8 cellular contexts compared by ENCODE assay signal in genomic region chr7:4774804-4775280, GRCh38. TPM values are rescaled to one million over a fixed set of nuclear protein-coding genes. Genes with fewer than 3 reads are reported as not detected.
DNase-seq lines count a peak whose midpoint lies in the region; ATAC-seq and TF ChIP-seq lines count a peak whose summit lies in the region.

No MANE protein-coding gene starts in this region.

- H3K27ac Mint-ChIP-seq in immature natural killer cell, result peak overlapping the region; percentile 95 to 99 (median 99)
- peak overlapping the region; percentile 95 for H3K27ac Mint-ChIP-seq in stimulated activated memory B cell treated with anti-CD40 and anti-IgM and Interleukin-4, amounts not matched to agents 10 μg/mL and 1 μg/mL and 100 μg/mL, for 72 hours

- no peaks in the 10 kb centered on the region for H3K9me3 Mint-ChIP-seq in immature natural killer cell
- no peaks in the 10 kb centered on the region for H3K9me3 Mint-ChIP-seq in stimulated activated memory B cell treated with anti-CD40 and anti-IgM and Interleukin-4, amounts not matched to agents 10 μg/mL and 1 μg/mL and 100 μg/mL, for 72 hours

- DNase-seq in AG09309 (ENCODE audit: low read depth) (peak; percentile 29), GM12865 (ENCODE audit: low read depth) (no peak), NOMO-1 treated with DMSO at 0.1 percent for 48 hours (lab: John Stamatoyannopoulos, UW; ENCODE audit: unreplicated experiment) (peak; percentile 71), astrocyte of the hippocampus (ENCODE audit: low read depth, low spot score) (peak; percentile 79), immature natural killer cell (no peak), G401 (ENCODE audit: low spot score) (no peak)

- H3K4me3 ChIP-seq in AG09309 (ENCODE audit: control insufficient read depth, low read depth, low read length) (peak overlapping the region; percentile 100), GM12865 (ENCODE audit: low read depth, low read length) (peak overlapping the region; percentile 99)

- in situ Hi-C loops in G401 (cut with HindIII; ENCODE audit: low sequenced_read_pairs), result no loop called here

- peaks cover 0 to 4% (median 1%) of the 10 kb centered on the region in 3 donors for H3K36me3 Mint-ChIP-seq in immature natural killer cell
- H3K36me3 Mint-ChIP-seq in stimulated activated memory B cell treated with anti-CD40 and anti-IgM and Interleukin-4, amounts not matched to agents 10 μg/mL and 1 μg/mL and 100 μg/mL, for 72 hours, result peaks cover 8% of the 10 kb centered on the region

- peaks cover 43 to 54% of the 10 kb centered on the region in 2 donors for H3K4me1 Mint-ChIP-seq in immature natural killer cell
- H3K4me1 Mint-ChIP-seq in stimulated activated memory B cell treated with anti-CD40 and anti-IgM and Interleukin-4, amounts not matched to agents 10 μg/mL and 1 μg/mL and 100 μg/mL, for 72 hours, result peaks cover 43% of the 10 kb centered on the region

- H3K4me3 Mint-ChIP-seq in immature natural killer cell, result peak overlapping the region; percentile 98 to 99 (median 99)
- H3K4me3 Mint-ChIP-seq in stimulated activated memory B cell treated with anti-CD40 and anti-IgM and Interleukin-4, amounts not matched to agents 10 μg/mL and 1 μg/mL and 100 μg/mL, for 72 hours, result peak overlapping the region; percentile 97

- ATAC-seq in HG02678 (IDR thresholded peaks at IDR 0.05; ENCODE audit: unreplicated experiment), result peak; percentile 24
- ATAC-seq in stimulated activated memory B cell treated with anti-CD40 and anti-IgM and Interleukin-4, amounts not matched to agents 10 μg/mL and 1 μg/mL and 100 μg/mL, for 72 hours, result peak; percentile 46

- peaks cover 10 to 19% (median 18%) of the 10 kb centered on the region in 3 donors for H3K27me3 Mint-ChIP-seq in immature natural killer cell (ENCODE audit: low read depth in 3 of 3)
- no peaks in the 10 kb centered on the region for H3K27me3 Mint-ChIP-seq in stimulated activated memory B cell treated with anti-CD40 and anti-IgM and Interleukin-4, amounts not matched to agents 10 μg/mL and 1 μg/mL and 100 μg/mL, for 72 hours

- TF ChIP-seq CTCF in AG09309 (IDR thresholded peaks at IDR 0.05; ENCODE audit: control insufficient read depth, insufficient read depth, low read depth, low read length, missing control alignments), result no peak
- no peak for TF ChIP-seq CTCF in GM12865 (IDR thresholded peaks at IDR 0.05; ENCODE audit: insufficient read depth, low read depth, low read length, missing control alignments)

RNA-seq across cellular contexts. Expression of gene AP5Z1, which starts 0.6 kb away (rescaled TPM):
- 10 to 100 TPM; 36.7 to 64.2 (median 50.6) TPM for polyA plus RNA-seq in immature natural killer cell
- total RNA-seq in G401 (2014; rRNA removed; shearing (Covaris generic)), result 53.5 and 56.9 TPM in 2 replicates

Comparison
In these comparisons a context has a peak if more than half of its experiments do, and no peak if none do; other contexts are left out.
1. DNase-seq: peak in AG09309 (single experiment), NOMO-1 treated with DMSO at 0.1 percent for 48 hours (single experiment) and astrocyte of the hippocampus (single experiment); none in GM12865 (single experiment), immature natural killer cell (0 of 3) and G401 (single experiment).